16 cellular contexts compared by ENCODE assay signal in genomic region chr22:23084453-23085350, GRCh38. TPM values are rescaled to one million over a fixed set of nuclear protein-coding genes. Genes with fewer than 3 reads are reported as not detected.
DNase-seq lines count a peak whose midpoint lies in the region; ATAC-seq and TF ChIP-seq lines count a peak whose summit lies in the region.
"Had no signal": no experiment of that assay in that cellular context is flagged by ENCODE, and none has a peak within 500 bp of the region (broad histone marks: within the 10 kb centered on the region; RNA-seq: fewer than 3 reads in every experiment).

No MANE protein-coding gene starts in this region.

- WGBS in lung, 2 donors = 91 to 92% methylated on average over 14 of the region's 14 CpGs

- H3K27ac Mint-ChIP-seq in WTC11 = peak overlapping the region; percentile 58; the same call in 1 of the 2 replicates

- peak; percentile 52 for DNase-seq in COLO668 (lab: John Stamatoyannopoulos, UW; ENCODE audit: unreplicated experiment)
- no peak for DNase-seq in WTC11 (ENCODE audit: low spot score)
- no peak for DNase-seq in lung (ENCODE audit: low spot score)
- peak in 5 of 49 donors; percentile 17 to 31 (median 21) for DNase-seq in substantia nigra (lab: John Stamatoyannopoulos, UW)
- no peak for DNase-seq in left lobe of liver (ENCODE audit: low spot score)
- no peak for DNase-seq in glomerular visceral epithelial cell (ENCODE audit: extremely low spot score)
- no peak for DNase-seq in NCI-H526 treated with DMSO at 0.1 percent for 48 hours (lab: John Stamatoyannopoulos, UW)
- DNase-seq: BE2C; CD8-positive, alpha-beta memory T cell; DMS53; GOT3 had no signal

- no peaks in the 10 kb centered on the region for H3K9me3 ChIP-seq in lung (ENCODE audit: control insufficient read depth in 2 of 2, insufficient read depth in 1 of 2, low read length in 1 of 2)
- H3K9me3 ChIP-seq: A549, BE2C, HAP-1 had no signal

- no peak overlapping the region for H3K27ac ChIP-seq in lung (ENCODE audit: low read depth in 1 of 2, low read length in 1 of 2)
- peak overlapping the region; percentile 38 for H3K27ac ChIP-seq in substantia nigra (ENCODE audit: low read depth, low read length, poor library complexity, severe bottlenecking)
- H3K27ac ChIP-seq: A549 had no signal

- CTCF ChIA-PET in WTC11 (lab: Charles Lee) = interaction anchor here (0.7 to 1.2 kb wide), 4 partner anchors 15 to 149 kb away, joined by 3 to 4 read pairs (median 4); partner anchors contain the start of gene GNAZ

- no peaks in the 10 kb centered on the region for H3K27me3 ChIP-seq in lung (ENCODE audit: control insufficient read depth, insufficient read depth)
- H3K27me3 ChIP-seq: BE2C had no signal

- H3K4me3 ChIP-seq in lung = no peak overlapping the region
- H3K4me3 ChIP-seq: A549, HAP-1 had no signal

- TF ChIP-seq CTCF in WTC11 (IDR thresholded peaks at IDR 0.05) (no peak), lung (IDR thresholded peaks at IDR 0.05; ENCODE audit: control extremely low read depth, extremely low read depth) (no peak)

- no peaks in the 10 kb centered on the region for H3K9me3 Mint-ChIP-seq in WTC11
- H3K9me3 Mint-ChIP-seq: CD8-positive, alpha-beta memory T cell had no signal

- peaks cover 21% of the 10 kb centered on the region for H3K4me1 Mint-ChIP-seq in WTC11

- H3K4me1 ChIP-seq in lung (ENCODE audit: control insufficient read depth in 2 of 2, insufficient read depth in 2 of 2, low read length in 2 of 2) = no peaks in the 10 kb centered on the region

- no peaks in the 10 kb centered on the region; the same call in 1 of the 2 replicates for H3K27me3 Mint-ChIP-seq in WTC11 (ENCODE audit: low read depth)
- H3K27me3 Mint-ChIP-seq: CD8-positive, alpha-beta memory T cell had no signal

- no peaks in the 10 kb centered on the region for H3K36me3 Mint-ChIP-seq in WTC11
- H3K36me3 Mint-ChIP-seq: CD8-positive, alpha-beta memory T cell had no signal

- no peak overlapping the region for H3K4me3 Mint-ChIP-seq in WTC11
- H3K4me3 Mint-ChIP-seq: CD8-positive, alpha-beta memory T cell had no signal

- H3K36me3 ChIP-seq in lung (ENCODE audit: control insufficient read depth in 2 of 2, insufficient read depth in 2 of 2, low read length in 2 of 2) = no peaks in the 10 kb centered on the region
- H3K36me3 ChIP-seq: BE2C, HAP-1 had no signal

- POLR2A ChIA-PET in WTC11 (lab: Charles Lee) = no interaction called here

- ATAC-seq in WTC11 = no peak
- peak; percentile 5 for ATAC-seq in lung (ENCODE audit: insufficient read depth, low FRiP score)
- no peak for ATAC-seq in left lobe of liver
- ATAC-seq in GM21526 (IDR thresholded peaks at IDR 0.05; ENCODE audit: low FRiP score, unreplicated experiment) = no peak
- ATAC-seq: A549 had no signal

TF ChIP-seq in WTC11, 78 proteins besides CTCF, POLR2A, EP300 and RAD21:
- TF ChIP-seq, protein P1, sequence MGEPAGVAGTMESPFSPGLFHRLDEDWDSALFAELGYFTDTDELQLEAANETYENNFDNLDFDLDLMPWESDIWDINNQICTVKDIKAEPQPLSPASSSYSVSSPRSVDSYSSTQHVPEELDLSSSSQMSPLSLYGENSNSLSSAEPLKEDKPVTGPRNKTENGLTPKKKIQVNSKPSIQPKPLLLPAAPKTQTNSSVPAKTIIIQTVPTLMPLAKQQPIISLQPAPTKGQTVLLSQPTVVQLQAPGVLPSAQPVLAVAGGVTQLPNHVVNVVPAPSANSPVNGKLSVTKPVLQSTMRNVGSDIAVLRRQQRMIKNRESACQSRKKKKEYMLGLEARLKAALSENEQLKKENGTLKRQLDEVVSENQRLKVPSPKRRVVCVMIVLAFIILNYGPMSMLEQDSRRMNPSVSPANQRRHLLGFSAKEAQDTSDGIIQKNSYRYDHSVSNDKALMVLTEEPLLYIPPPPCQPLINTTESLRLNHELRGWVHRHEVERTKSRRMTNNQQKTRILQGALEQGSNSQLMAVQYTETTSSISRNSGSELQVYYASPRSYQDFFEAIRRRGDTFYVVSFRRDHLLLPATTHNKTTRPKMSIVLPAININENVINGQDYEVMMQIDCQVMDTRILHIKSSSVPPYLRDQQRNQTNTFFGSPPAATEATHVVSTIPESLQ (CRISPR knock-in tag; IDR thresholded peaks at IDR 0.05) = no peak
- TF ChIP-seq NFYB (CRISPR knock-in tag; conservative IDR thresholded peaks at IDR 0.05; ENCODE audit: low read depth) (no peak), AR (CRISPR knock-in tag; IDR thresholded peaks at IDR 0.05) (no peak), ATF3 (CRISPR knock-in tag; conservative IDR thresholded peaks at IDR 0.05) (no peak), MYBL2 (CRISPR knock-in tag; IDR thresholded peaks at IDR 0.05) (no peak), NFE2L1 (CRISPR knock-in tag; IDR thresholded peaks at IDR 0.05) (no peak)
- TF ChIP-seq, protein P2, sequence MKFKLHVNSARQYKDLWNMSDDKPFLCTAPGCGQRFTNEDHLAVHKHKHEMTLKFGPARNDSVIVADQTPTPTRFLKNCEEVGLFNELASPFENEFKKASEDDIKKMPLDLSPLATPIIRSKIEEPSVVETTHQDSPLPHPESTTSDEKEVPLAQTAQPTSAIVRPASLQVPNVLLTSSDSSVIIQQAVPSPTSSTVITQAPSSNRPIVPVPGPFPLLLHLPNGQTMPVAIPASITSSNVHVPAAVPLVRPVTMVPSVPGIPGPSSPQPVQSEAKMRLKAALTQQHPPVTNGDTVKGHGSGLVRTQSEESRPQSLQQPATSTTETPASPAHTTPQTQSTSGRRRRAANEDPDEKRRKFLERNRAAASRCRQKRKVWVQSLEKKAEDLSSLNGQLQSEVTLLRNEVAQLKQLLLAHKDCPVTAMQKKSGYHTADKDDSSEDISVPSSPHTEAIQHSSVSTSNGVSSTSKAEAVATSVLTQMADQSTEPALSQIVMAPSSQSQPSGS (CRISPR knock-in tag; IDR thresholded peaks at IDR 0.05; ENCODE audit: borderline replicate concordance, low read depth) = no peak
TF ChIP-seq in WTC11: peak in this region for 0.

RNA-seq across cellular contexts. Expression of gene GNAZ, which starts 14.4 kb away (rescaled TPM):
- total RNA-seq in WTC11 (2021) (9.9 to 11.4 TPM (median 11.0 TPM) in 3 replicates), lung (1 to 10 TPM; 3.6 to 5.0 TPM), left lobe of liver (0.33 TPM)
- under 1 TPM; 0.77 to 0.94 TPM for polyA plus RNA-seq in lung

RNA-seq across cellular contexts. Expression of gene RSPH14, which starts 57.1 kb away (rescaled TPM):
- total RNA-seq in WTC11 (2021) (0.50 to 0.57 TPM in 2 of 3 replicates, not detected in the other), lung (1 to 10 TPM; 4.1 to 5.8 TPM), left lobe of liver (0.18 TPM)
- polyA plus RNA-seq in lung = 1 to 10 TPM; 1.5 to 1.7 TPM
- total RNA-seq: CD8-positive, alpha-beta memory T cell; Daoy; HT1080 had no signal
